In the genomic region with DNA sequence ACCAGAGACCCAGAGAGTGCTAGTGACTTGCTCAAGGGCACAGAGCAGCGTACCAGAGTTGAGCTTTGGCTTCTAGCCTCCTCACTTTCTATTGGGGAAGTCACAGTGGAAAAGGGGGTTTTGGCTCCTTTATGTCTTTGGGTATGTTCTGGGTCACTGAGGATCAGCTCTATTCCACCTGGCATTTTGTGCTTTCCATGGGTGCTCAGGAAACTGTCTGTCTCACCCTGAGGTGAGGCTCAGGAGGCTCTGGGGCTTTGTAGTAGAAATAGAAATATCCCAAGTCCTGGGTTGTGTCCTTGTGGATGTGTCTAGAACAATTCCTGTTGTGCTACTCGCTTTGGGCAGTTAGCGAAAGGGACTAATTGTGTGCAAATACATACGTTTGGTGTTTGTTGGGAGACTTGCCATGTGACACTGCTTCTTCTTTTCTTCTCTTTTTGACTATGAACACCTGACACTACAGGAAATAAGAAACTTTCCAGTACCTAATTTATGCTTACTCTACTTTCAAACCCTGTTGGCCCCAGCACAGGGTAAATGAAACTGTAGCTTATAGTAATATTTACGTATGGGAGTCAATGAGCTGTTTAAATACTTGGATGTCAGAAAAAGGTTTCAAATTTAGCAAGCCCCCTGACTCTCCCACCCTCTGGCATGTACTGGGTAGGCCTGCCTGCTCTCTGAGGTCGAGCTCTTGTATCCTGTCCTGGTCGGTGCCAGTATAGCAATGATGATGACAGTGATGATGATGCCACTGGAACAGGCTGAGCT, we compare ENCODE assay signal across 1 cellular context.
TF ChIP-seq lines count a peak whose summit lies in the region.

No MANE protein-coding gene starts in this region.

TF ChIP-seq in GM12878, 131 proteins besides CTCF, POLR2A, EP300 and RAD21 (continued from another document):
- TF ChIP-seq FOXM1 (IDR thresholded peaks at IDR 0.05; ENCODE audit: low read depth, low read length) (no peak), CBX3 (IDR thresholded peaks at IDR 0.05; ENCODE audit: borderline replicate concordance, low read depth) (no peak), GABPA (IDR thresholded peaks at IDR 0.05; ENCODE audit: low read depth) (no peak), IKZF1 (conservative IDR thresholded peaks at IDR 0.05) (peak; percentile 90), LARP7 (IDR thresholded peaks at IDR 0.05) (no peak), DPF2 (IDR thresholded peaks at IDR 0.05) (peak; percentile 74; the same call in 1 of the 2 replicates), CHD1 (IDR thresholded peaks at IDR 0.05; ENCODE audit: low read depth, low read length) (no peak), ZNF24 (IDR thresholded peaks at IDR 0.05) (peak; percentile 33; the same call in 1 of the 2 replicates), RFX5 (IDR thresholded peaks at IDR 0.05; ENCODE audit: low read depth, low read length) (no peak; the same call in 1 of the 2 replicates), NFXL1 (IDR thresholded peaks at IDR 0.05; ENCODE audit: borderline replicate concordance) (no peak), MXI1 (IDR thresholded peaks at IDR 0.05; ENCODE audit: low read depth, low read length) (peak; percentile 64; the same call in 1 of the 2 replicates), YBX1 (IDR thresholded peaks at IDR 0.05) (no peak), CHD2 (IDR thresholded peaks at IDR 0.05; ENCODE audit: borderline replicate concordance, low read depth, low read length) (no peak), NFIC (IDR thresholded peaks at IDR 0.05; ENCODE audit: low read depth, low read length) (no peak), TARDBP (IDR thresholded peaks at IDR 0.05; ENCODE audit: borderline replicate concordance) (no peak), CREM (IDR thresholded peaks at IDR 0.05; ENCODE audit: low read depth) (peak; percentile 89), KLF5 (IDR thresholded peaks at IDR 0.05; ENCODE audit: partially characterized antibody) (no peak)
- TF ChIP-seq, protein P1, sequence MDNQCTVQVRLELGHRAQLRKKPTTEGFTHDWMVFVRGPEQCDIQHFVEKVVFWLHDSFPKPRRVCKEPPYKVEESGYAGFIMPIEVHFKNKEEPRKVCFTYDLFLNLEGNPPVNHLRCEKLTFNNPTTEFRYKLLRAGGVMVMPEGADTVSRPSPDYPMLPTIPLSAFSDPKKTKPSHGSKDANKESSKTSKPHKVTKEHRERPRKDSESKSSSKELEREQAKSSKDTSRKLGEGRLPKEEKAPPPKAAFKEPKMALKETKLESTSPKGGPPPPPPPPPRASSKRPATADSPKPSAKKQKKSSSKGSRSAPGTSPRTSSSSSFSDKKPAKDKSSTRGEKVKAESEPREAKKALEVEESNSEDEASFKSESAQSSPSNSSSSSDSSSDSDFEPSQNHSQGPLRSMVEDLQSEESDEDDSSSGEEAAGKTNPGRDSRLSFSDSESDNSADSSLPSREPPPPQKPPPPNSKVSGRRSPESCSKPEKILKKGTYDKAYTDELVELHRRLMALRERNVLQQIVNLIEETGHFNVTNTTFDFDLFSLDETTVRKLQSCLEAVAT (IDR thresholded peaks at IDR 0.05) = no peak; the same call in 1 of the 2 replicates
- TF ChIP-seq, protein P2, sequence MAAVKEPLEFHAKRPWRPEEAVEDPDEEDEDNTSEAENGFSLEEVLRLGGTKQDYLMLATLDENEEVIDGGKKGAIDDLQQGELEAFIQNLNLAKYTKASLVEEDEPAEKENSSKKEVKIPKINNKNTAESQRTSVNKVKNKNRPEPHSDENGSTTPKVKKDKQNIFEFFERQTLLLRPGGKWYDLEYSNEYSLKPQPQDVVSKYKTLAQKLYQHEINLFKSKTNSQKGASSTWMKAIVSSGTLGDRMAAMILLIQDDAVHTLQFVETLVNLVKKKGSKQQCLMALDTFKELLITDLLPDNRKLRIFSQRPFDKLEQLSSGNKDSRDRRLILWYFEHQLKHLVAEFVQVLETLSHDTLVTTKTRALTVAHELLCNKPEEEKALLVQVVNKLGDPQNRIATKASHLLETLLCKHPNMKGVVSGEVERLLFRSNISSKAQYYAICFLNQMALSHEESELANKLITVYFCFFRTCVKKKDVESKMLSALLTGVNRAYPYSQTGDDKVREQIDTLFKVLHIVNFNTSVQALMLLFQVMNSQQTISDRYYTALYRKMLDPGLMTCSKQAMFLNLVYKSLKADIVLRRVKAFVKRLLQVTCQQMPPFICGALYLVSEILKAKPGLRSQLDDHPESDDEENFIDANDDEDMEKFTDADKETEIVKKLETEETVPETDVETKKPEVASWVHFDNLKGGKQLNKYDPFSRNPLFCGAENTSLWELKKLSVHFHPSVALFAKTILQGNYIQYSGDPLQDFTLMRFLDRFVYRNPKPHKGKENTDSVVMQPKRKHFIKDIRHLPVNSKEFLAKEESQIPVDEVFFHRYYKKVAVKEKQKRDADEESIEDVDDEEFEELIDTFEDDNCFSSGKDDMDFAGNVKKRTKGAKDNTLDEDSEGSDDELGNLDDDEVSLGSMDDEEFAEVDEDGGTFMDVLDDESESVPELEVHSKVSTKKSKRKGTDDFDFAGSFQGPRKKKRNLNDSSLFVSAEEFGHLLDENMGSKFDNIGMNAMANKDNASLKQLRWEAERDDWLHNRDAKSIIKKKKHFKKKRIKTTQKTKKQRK (IDR thresholded peaks at IDR 0.05; ENCODE audit: low read depth, low read length) = no peak
- TF ChIP-seq, protein P3, sequence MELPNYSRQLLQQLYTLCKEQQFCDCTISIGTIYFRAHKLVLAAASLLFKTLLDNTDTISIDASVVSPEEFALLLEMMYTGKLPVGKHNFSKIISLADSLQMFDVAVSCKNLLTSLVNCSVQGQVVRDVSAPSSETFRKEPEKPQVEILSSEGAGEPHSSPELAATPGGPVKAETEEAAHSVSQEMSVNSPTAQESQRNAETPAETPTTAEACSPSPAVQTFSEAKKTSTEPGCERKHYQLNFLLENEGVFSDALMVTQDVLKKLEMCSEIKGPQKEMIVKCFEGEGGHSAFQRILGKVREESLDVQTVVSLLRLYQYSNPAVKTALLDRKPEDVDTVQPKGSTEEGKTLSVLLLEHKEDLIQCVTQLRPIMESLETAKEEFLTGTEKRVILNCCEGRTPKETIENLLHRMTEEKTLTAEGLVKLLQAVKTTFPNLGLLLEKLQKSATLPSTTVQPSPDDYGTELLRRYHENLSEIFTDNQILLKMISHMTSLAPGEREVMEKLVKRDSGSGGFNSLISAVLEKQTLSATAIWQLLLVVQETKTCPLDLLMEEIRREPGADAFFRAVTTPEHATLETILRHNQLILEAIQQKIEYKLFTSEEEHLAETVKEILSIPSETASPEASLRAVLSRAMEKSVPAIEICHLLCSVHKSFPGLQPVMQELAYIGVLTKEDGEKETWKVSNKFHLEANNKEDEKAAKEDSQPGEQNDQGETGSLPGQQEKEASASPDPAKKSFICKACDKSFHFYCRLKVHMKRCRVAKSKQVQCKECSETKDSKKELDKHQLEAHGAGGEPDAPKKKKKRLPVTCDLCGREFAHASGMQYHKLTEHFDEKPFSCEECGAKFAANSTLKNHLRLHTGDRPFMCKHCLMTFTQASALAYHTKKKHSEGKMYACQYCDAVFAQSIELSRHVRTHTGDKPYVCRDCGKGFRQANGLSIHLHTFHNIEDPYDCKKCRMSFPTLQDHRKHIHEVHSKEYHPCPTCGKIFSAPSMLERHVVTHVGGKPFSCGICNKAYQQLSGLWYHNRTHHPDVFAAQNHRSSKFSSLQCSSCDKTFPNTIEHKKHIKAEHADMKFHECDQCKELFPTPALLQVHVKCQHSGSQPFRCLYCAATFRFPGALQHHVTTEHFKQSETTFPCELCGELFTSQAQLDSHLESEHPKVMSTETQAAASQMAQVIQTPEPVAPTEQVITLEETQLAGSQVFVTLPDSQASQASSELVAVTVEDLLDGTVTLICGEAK (IDR thresholded peaks at IDR 0.05; ENCODE audit: borderline replicate concordance) = no peak
